Comparison of ENCODE assay signal across 11 cellular contexts in the genomic region with DNA sequence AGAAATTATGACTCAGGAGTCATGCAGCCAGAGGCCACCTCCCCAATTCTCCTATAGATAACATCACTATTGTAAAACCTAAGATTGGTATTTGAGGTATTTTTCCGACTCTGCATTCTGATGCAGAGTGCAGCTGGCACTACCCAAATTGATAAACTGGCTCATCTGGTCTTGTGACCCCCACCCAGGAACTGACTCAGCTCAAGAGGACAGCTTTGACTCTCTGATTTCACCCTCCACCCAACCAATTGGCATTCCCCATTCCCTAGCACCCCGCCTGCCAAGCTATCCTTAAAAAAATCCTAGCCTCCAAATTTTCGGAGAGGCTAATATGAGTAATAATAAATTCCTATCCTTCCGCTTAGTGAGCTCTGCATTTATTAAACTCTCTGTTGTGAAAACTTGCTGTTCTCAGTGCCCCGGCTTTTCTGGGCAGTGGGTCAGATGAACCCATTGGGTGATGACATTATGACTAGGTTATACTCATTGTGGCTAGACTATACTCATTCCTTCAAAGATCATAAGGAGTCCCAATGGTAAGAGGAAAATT. TPM values are rescaled to one million over a fixed set of nuclear protein-coding genes. Genes with fewer than 3 reads are reported as not detected.
DNase-seq lines count a peak whose midpoint lies in the region; ATAC-seq and TF ChIP-seq lines count a peak whose summit lies in the region.
"Had no signal": no experiment of that assay in that cellular context is flagged by ENCODE, and none has a peak within 500 bp of the region (broad histone marks: within the 10 kb centered on the region; RNA-seq: fewer than 3 reads in every experiment).

No MANE protein-coding gene starts in this region.

- in situ Hi-C loops in brain microvascular endothelial cell (cut with HindIII; ENCODE audit: low pct_ligation_motif_present, low sequenced_read_pairs), result no loop called here

- intact Hi-C loops in stomach (cut with DNase I; ENCODE audit: low total_unique reads), result no loop called here

- peaks cover 2% of the 10 kb centered on the region for H3K27me3 Mint-ChIP-seq in neural progenitor cell (ENCODE audit: insufficient read depth, low read depth)

- 82 to 87% (median 86%) methylated on average over 5 of the region's 5 CpGs for WGBS in stomach, 5 donors

- TF ChIP-seq POLR2A in stomach (IDR thresholded peaks at IDR 0.05), result no peak

- no peak overlapping the region for H3K27ac ChIP-seq in brain microvascular endothelial cell
- no peak overlapping the region for H3K27ac ChIP-seq in neural progenitor cell
- no peak overlapping the region for H3K27ac ChIP-seq in stomach
- H3K27ac ChIP-seq: pancreas had no signal

- TF ChIP-seq CTCF in brain microvascular endothelial cell (IDR thresholded peaks at IDR 0.05; ENCODE audit: low read depth, low read length, missing control alignments) (no peak), neural progenitor cell (IDR thresholded peaks at IDR 0.05) (no peak), stomach (IDR thresholded peaks at IDR 0.05) (no peak)

- H3K36me3 ChIP-seq in brain microvascular endothelial cell (replicated peaks) (no peaks in the 10 kb centered on the region), neural progenitor cell (no peaks in the 10 kb centered on the region), stomach (no peaks in the 10 kb centered on the region)
- H3K36me3 ChIP-seq: pancreas had no signal

- DNase-seq in GM03348 (ENCODE audit: low spot score), result peak; percentile 67
- peak; percentile 84 for DNase-seq in M059J (ENCODE audit: low read depth)
- DNase-seq in brain microvascular endothelial cell, result peak; percentile 34
- DNase-seq in neural progenitor cell (ENCODE audit: low spot score), result no peak
- no peak for DNase-seq in cerebellar cortex (ENCODE audit: low spot score)
- no peak for DNase-seq in retina
- DNase-seq in stomach, result no peak
- DNase-seq: cerebellar nuclear complex, NCI-H1417 treated with DMSO at 0.1 percent for 48 hours, pancreas had no signal

- H3K79me2 ChIP-seq in neural progenitor cell (ENCODE audit: low read depth), result no peaks in the 10 kb centered on the region

- no peak overlapping the region for H3K4me3 Mint-ChIP-seq in neural progenitor cell

- H3K27me3 ChIP-seq in brain microvascular endothelial cell (replicated peaks) (no peaks in the 10 kb centered on the region), neural progenitor cell (no peaks in the 10 kb centered on the region), stomach (no peaks in the 10 kb centered on the region)
- H3K27me3 ChIP-seq: pancreas had no signal

- no peak for TF ChIP-seq EP300 in stomach (IDR thresholded peaks at IDR 0.05)

- H3K4me3 ChIP-seq in brain microvascular endothelial cell (ENCODE audit: low read depth, low read length), result no peak overlapping the region
- no peak overlapping the region for H3K4me3 ChIP-seq in neural progenitor cell
- no peak overlapping the region for H3K4me3 ChIP-seq in stomach
- H3K4me3 ChIP-seq: pancreas had no signal

- no peaks in the 10 kb centered on the region for H3F3A ChIP-seq in neural progenitor cell (ENCODE audit: low read depth)

- H3K9me3 ChIP-seq in neural progenitor cell (ENCODE audit: low read depth) (no peaks in the 10 kb centered on the region), stomach (no peaks in the 10 kb centered on the region)
- H3K9me3 ChIP-seq: pancreas had no signal

- no peaks in the 10 kb centered on the region for H4K20me1 ChIP-seq in neural progenitor cell (ENCODE audit: low read depth)

- H3K4me1 Mint-ChIP-seq in neural progenitor cell, result no peaks in the 10 kb centered on the region

- H3K4me2 ChIP-seq in neural progenitor cell, result no peak overlapping the region

- no peak overlapping the region for H3K9ac ChIP-seq in neural progenitor cell

- H3K36me3 Mint-ChIP-seq in neural progenitor cell, result no peaks in the 10 kb centered on the region

- H3K27ac Mint-ChIP-seq in neural progenitor cell, result no peak overlapping the region

- no peaks in the 10 kb centered on the region for H3K9me3 Mint-ChIP-seq in neural progenitor cell

- H3K4me1 ChIP-seq in neural progenitor cell (peaks cover 5% of the 10 kb centered on the region), stomach (no peaks in the 10 kb centered on the region)
- H3K4me1 ChIP-seq: pancreas had no signal

- ATAC-seq in GM19395 (IDR thresholded peaks at IDR 0.05; ENCODE audit: unreplicated experiment), result no peak
- ATAC-seq: pancreas had no signal

- peak overlapping the region; percentile 58 for H2AFZ ChIP-seq in neural progenitor cell (replicated peaks)

RNA-seq across cellular contexts. Expression of gene EPS15, which starts 39.4 kb away (rescaled TPM):
- total RNA-seq in M059J (2014; rRNA removed; shearing (Covaris generic)), result 28.0 and 46.1 TPM in 2 replicates
- total RNA-seq in neural progenitor cell (ENCODE audit: low replicate concordance) (36.3 and 42.0 TPM in 2 replicates), stomach (100 to 1,000 TPM in 1 of 5 donors, 10 to 100 TPM in 4; 43.8 to 139 (median 67.4) TPM)
- polyA plus RNA-seq in stomach, result 10 to 100 TPM; 13.3 to 23.4 (median 15.3) TPM

RNA-seq across cellular contexts. Expression of gene OSBPL9, which starts 58.4 kb away (rescaled TPM):
- 98.9 and 109 TPM in 2 replicates for total RNA-seq in M059J (2014; rRNA removed; shearing (Covaris generic))
- total RNA-seq in neural progenitor cell (ENCODE audit: low replicate concordance) (112 and 149 TPM in 2 replicates), stomach (100 to 1,000 TPM in 4 of 5 donors, 10 to 100 TPM in 1; 29.8 to 461 (median 202) TPM)
- polyA plus RNA-seq in stomach, result 10 to 100 TPM; 30.9 to 72.2 (median 52.2) TPM

Comparison
In these comparisons a context has a peak if more than half of its experiments do, and no peak if none do; other contexts are left out.
1. DNase-seq: peak in GM03348 (single experiment), M059J (single experiment) and brain microvascular endothelial cell (single experiment); none in neural progenitor cell (single experiment), cerebellar cortex (single experiment), retina (single experiment) and stomach (single experiment).